7 cellular contexts compared by ENCODE assay signal in genomic region chr3:98596902-98597500, GRCh38. TPM values are rescaled to one million over a fixed set of nuclear protein-coding genes. Genes with fewer than 3 reads are reported as not detected.
DNase-seq lines count a peak whose midpoint lies in the region; ATAC-seq and TF ChIP-seq lines count a peak whose summit lies in the region.

No MANE protein-coding gene starts in this region.

- ATAC-seq in HG02852 (IDR thresholded peaks at IDR 0.05; ENCODE audit: unreplicated experiment) (no peak), esophagus mucosa (no peak)

- TF ChIP-seq CTCF in GM10248 (IDR thresholded peaks at IDR 0.05; ENCODE audit: control extremely low read depth, extremely low read depth, low read depth, missing control alignments), result peak; percentile 38
- peak; percentile 48 for TF ChIP-seq CTCF in astrocyte of the cerebellum (IDR thresholded peaks at IDR 0.05; ENCODE audit: low read depth, low read length, missing control alignments)

- CTCF ChIA-PET in GM10248 (lab: Yijun Ruan, JAX), result interaction anchor here (0.7 to 16.7 kb wide), 31 partner anchors 8 to 575 kb away, joined by 3 to 269 read pairs (median 3); no protein-coding TSS in a partner anchor

- POLR2A ChIA-PET in GM10248 (lab: Yijun Ruan, JAX), result no interaction called here

- DNase-seq in GM10248 (ENCODE audit: extremely low spot score) (no peak), MV-4-11 (lab: John Stamatoyannopoulos, UW) (peak; percentile 79), astrocyte of the cerebellum (ENCODE audit: low read depth) (peak; percentile 20), myocyte (ENCODE audit: low read depth) (peak; percentile 52), NCI-H187 treated with DMSO at 0.1 percent for 48 hours (lab: John Stamatoyannopoulos, UW) (no peak)

- no peak overlapping the region for H3K4me3 ChIP-seq in astrocyte of the cerebellum (ENCODE audit: low read depth, low read length)

- in situ Hi-C loops in astrocyte of the cerebellum (cut with HindIII; ENCODE audit: low sequenced_read_pairs), result no loop called here

RNA-seq across cellular contexts. Expression of gene CPOX, which starts 3.6 kb away (rescaled TPM):
- 18.2 and 19.1 TPM in 2 replicates for total RNA-seq in myocyte
- 10.3 TPM for polyA plus RNA-seq in myocyte (2012)
- total RNA-seq in esophagus mucosa, result 15.4 TPM

Comparison
In these comparisons a context has a peak if more than half of its experiments do, and no peak if none do; other contexts are left out.
1. DNase-seq: peak in MV-4-11 (single experiment), astrocyte of the cerebellum (single experiment) and myocyte (single experiment); none in GM10248 (single experiment) and NCI-H187 treated with DMSO at 0.1 percent for 48 hours (single experiment).